Comparison of ENCODE assay signal across 14 cellular contexts in the genomic region with DNA sequence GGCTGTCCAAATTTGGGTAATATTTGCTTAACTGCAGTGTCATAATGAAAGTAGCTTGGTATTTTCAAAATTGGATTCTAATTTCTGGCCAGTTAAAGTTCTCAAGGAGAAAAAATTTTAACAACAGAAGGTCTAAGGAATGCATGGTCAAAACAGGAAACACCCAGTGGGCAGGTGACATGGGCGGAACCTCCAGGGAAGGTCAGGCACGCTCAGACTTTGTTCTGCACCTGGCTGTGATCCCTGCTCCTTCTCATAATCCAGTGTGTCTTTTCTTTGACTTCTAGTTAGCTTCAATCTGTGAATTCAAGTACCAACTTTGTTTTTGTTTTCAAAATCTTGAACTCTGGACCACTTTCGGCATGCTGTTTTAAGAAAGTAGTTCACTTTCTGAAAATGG. TPM values are rescaled to one million over a fixed set of nuclear protein-coding genes. Genes with fewer than 3 reads are reported as not detected.
"Had no signal": no experiment of that assay in that cellular context is flagged by ENCODE, and none has a peak within 500 bp of the region (broad histone marks: within the 10 kb centered on the region; RNA-seq: fewer than 3 reads in every experiment).

No MANE protein-coding gene starts in this region.

RNA-seq across cellular contexts. Expression of gene NPY4R2, which starts 34.2 kb away (rescaled TPM):
- total RNA-seq: activated B cell treated with CpG ODN at 0.5 μM for 24 hours; activated CD4-positive, alpha-beta memory T cell treated with anti-CD3 and anti-CD28 coated beads for 36 hours; activated CD4-positive, alpha-beta memory T cell treated with anti-CD3 and anti-CD28 coated beads, Interleukin-2, amount 10 ng/mL, durations not matched to agents 7 days and 5 days; activated CD4-positive, alpha-beta T cell treated with anti-CD3 and anti-CD28 coated beads for 36 hours; activated CD4-positive, alpha-beta T cell treated with anti-CD3 and anti-CD28 coated beads, Interleukin-2, amount 10 ng/mL, durations not matched to agents 24 days and 14 days; activated CD4-positive, alpha-beta T cell treated with anti-CD3 and anti-CD28 coated beads, Interleukin-2, amount 10 ng/mL, durations not matched to agents 7 days and 5 days; activated CD8-positive, alpha-beta memory T cell treated with anti-CD3 and anti-CD28 coated beads for 36 hours; activated CD8-positive, alpha-beta memory T cell treated with anti-CD3 and anti-CD28 coated beads, Interleukin-2, amount 10 ng/mL, durations not matched to agents 7 days and 5 days; activated CD8-positive, alpha-beta T cell treated with anti-CD3 and anti-CD28 coated beads for 36 hours; activated CD8-positive, alpha-beta T cell treated with anti-CD3 and anti-CD28 coated beads, Interleukin-2, amount 10 ng/mL, durations not matched to agents 7 days and 5 days; T-cell; T-helper 1 cell treated with Interleukin-12 subunit alpha and Interleukin-12 subunit beta and Interleukin-4 antibody, amounts not matched to agents 30 ng/mL and 1 ng/mL, for 36 hours; T-helper 17 cell; T-helper 2 cell treated with Interferon-gamma antibody and Interleukin-4, amounts not matched to agents 100 ng/mL and 5 ng/mL, for 36 hours had no signal
